In genomic region chr16:15523092-15523541, GRCh38 we compare ENCODE assay signal across 10 cellular contexts.
A peak's percentile ranks its signal among the peaks of the same experiment; 100 is the strongest.
DNase-seq lines count a peak whose midpoint lies in the region; ATAC-seq and TF ChIP-seq lines count a peak whose summit lies in the region.
"Had no signal": no experiment of that assay in that cellular context is flagged by ENCODE, and none has a peak within 500 bp of the region (broad histone marks: within the 10 kb centered on the region; RNA-seq: fewer than 3 reads in every experiment).

No MANE protein-coding gene starts in this region.

- peak overlapping the region; percentile 85 to 86 for H3K27ac Mint-ChIP-seq in effector memory CD8-positive, alpha-beta T cell

- no peaks in the 10 kb centered on the region for H3K27me3 Mint-ChIP-seq in effector memory CD8-positive, alpha-beta T cell

- no peak for ATAC-seq in effector memory CD8-positive, alpha-beta T cell (replicated peaks)
- ATAC-seq in esophagus mucosa (no peak), HG02798 (IDR thresholded peaks at IDR 0.05; ENCODE audit: poor library complexity, unreplicated experiment) (no peak), HG03108 (IDR thresholded peaks at IDR 0.05; ENCODE audit: unreplicated experiment) (no peak)

- no peak overlapping the region for H3K4me3 ChIP-seq in GM12865 (ENCODE audit: low read depth, low read length)

- H3K4me1 Mint-ChIP-seq in effector memory CD8-positive, alpha-beta T cell (ENCODE audit: low read depth in 2 of 2): peaks cover 13 to 18% of the 10 kb centered on the region in 2 donors

- peak; percentile 19 for TF ChIP-seq CTCF in GM12865 (IDR thresholded peaks at IDR 0.05; ENCODE audit: insufficient read depth, low read depth, low read length, missing control alignments)

- DNase-seq in GM12865 (ENCODE audit: low read depth) (peak; percentile 30), NOMO-1 treated with dmso at 0.1 percent for 144 hours (lab: John Stamatoyannopoulos, UW; ENCODE audit: unreplicated experiment) (peak; percentile 76), nucleus accumbens (lab: John Stamatoyannopoulos, UW) (peak in 45 of 56 donors; percentile 3 to 70 (median 34)), activated gamma-delta T cell (lab: John Stamatoyannopoulos, UW) (no peak)
- no peak for DNase-seq in effector memory CD8-positive, alpha-beta T cell
- DNase-seq: IMR-90, T1000 had no signal

- no peaks in the 10 kb centered on the region for H3K36me3 Mint-ChIP-seq in effector memory CD8-positive, alpha-beta T cell (ENCODE audit: insufficient read depth)

- no peaks in the 10 kb centered on the region for H3K9me3 Mint-ChIP-seq in effector memory CD8-positive, alpha-beta T cell

- H3K4me3 Mint-ChIP-seq in effector memory CD8-positive, alpha-beta T cell: peak overlapping the region; percentile 33 to 43

Comparison
In these comparisons a context has a peak if more than half of its experiments do, and no peak if none do; other contexts are left out.
1. DNase-seq: peak in GM12865 (single experiment), NOMO-1 treated with dmso at 0.1 percent for 144 hours (single experiment) and nucleus accumbens (45 of 56); none in effector memory CD8-positive, alpha-beta T cell (0 of 3) and activated gamma-delta T cell (single experiment).